Comparison of ENCODE assay signal across 12 cellular contexts in genomic region chr11:132300283-132300682, GRCh38.
DNase-seq lines count a peak whose midpoint lies in the region; ATAC-seq, FAIRE-seq and TF ChIP-seq lines count a peak whose summit lies in the region.
"Had no signal": no experiment of that assay in that cellular context is flagged by ENCODE, and none has a peak within 500 bp of the region (broad histone marks: within the 10 kb centered on the region; RNA-seq: fewer than 3 reads in every experiment).

No MANE protein-coding gene starts in this region.

- ATAC-seq in HG02642 (IDR thresholded peaks at IDR 0.05; ENCODE audit: poor library complexity, unreplicated experiment) (no peak), GM21529 (IDR thresholded peaks at IDR 0.05; ENCODE audit: unreplicated experiment) (no peak)

- no peaks in the 10 kb centered on the region for H3K27me3 ChIP-seq in bronchial epithelial cell (ENCODE audit: control insufficient read depth, insufficient read depth, low read length)

- H3K4me3 Mint-ChIP-seq in progenitor cell of endocrine pancreas (ENCODE audit: low read depth) = no peak overlapping the region

- H3K4me1 Mint-ChIP-seq in progenitor cell of endocrine pancreas (ENCODE audit: low read depth) = no peaks in the 10 kb centered on the region

- H3K36me3 Mint-ChIP-seq in progenitor cell of endocrine pancreas (ENCODE audit: insufficient read depth) = no peaks in the 10 kb centered on the region

- no peak for FAIRE-seq in bronchial epithelial cell (lab: Jason Lieb, UNC)
- FAIRE-seq: endothelial cell of umbilical vein had no signal

- H3K4me3 ChIP-seq in bronchial epithelial cell (ENCODE audit: low read depth, low read length) = no peak overlapping the region

- peak; percentile 27 for TF ChIP-seq CTCF in bronchial epithelial cell (IDR thresholded peaks at IDR 0.05; ENCODE audit: insufficient read depth, low read length, severe bottlenecking)
- TF ChIP-seq CTCF in progenitor cell of endocrine pancreas (IDR thresholded peaks at IDR 0.05; ENCODE audit: unreplicated experiment) = peak; percentile 55

- no peaks in the 10 kb centered on the region for H3K9me3 Mint-ChIP-seq in progenitor cell of endocrine pancreas (ENCODE audit: low read depth)

- H3K36me3 ChIP-seq in bronchial epithelial cell (ENCODE audit: control insufficient read depth, insufficient read depth, low read length) = no peaks in the 10 kb centered on the region

- H3K27ac Mint-ChIP-seq in progenitor cell of endocrine pancreas = no peak overlapping the region

- peaks cover 32% of the 10 kb centered on the region for H3K27me3 Mint-ChIP-seq in progenitor cell of endocrine pancreas

- DNase-seq in NCI-H146 (lab: John Stamatoyannopoulos, UW) (peak; percentile 2), NCI-H146 treated with DMSO at 0.1 percent for 48 hours (lab: John Stamatoyannopoulos, UW; ENCODE audit: unreplicated experiment) (no peak), HT1080 (ENCODE audit: low read depth) (peak; percentile 23), bronchial epithelial cell (ENCODE audit: low read depth) (no peak), progenitor cell of endocrine pancreas (ENCODE audit: low spot score, unreplicated experiment) (no peak), activated gamma-delta T cell treated with Interleukin-2 at 50 U/mL for 16 hours (no peak)
- DNase-seq: activated gamma-delta T cell; NCI-H2081; stimulated activated CD4-positive, alpha-beta T cell treated with anti-CD3 and anti-CD28 coated beads, Interleukin-2, amount 100 ng/mL, for 48 hours had no signal

Comparison
In these comparisons a context has a peak if more than half of its experiments do, and no peak if none do; other contexts are left out.
1. DNase-seq: peak in NCI-H146 (single experiment) and HT1080 (single experiment); none in NCI-H146 treated with DMSO at 0.1 percent for 48 hours (single experiment), bronchial epithelial cell (single experiment), progenitor cell of endocrine pancreas (single experiment) and activated gamma-delta T cell treated with Interleukin-2 at 50 U/mL for 16 hours (single experiment).